ENCODE assay signal across 22 cellular contexts in genomic region chr19:43552616-43553015, GRCh38. TPM values are rescaled to one million over a fixed set of nuclear protein-coding genes. Genes with fewer than 3 reads are reported as not detected.
"Had no signal": no experiment of that assay in that cellular context is flagged by ENCODE, and none has a peak within 500 bp of the region (broad histone marks: within the 10 kb centered on the region; RNA-seq: fewer than 3 reads in every experiment).

No MANE protein-coding gene starts in this region.

- H3K4me3 ChIP-seq: lower lobe of right lung, prostate gland, thoracic aorta, vagina had no signal

- H3K4me3 Mint-ChIP-seq: activated CD8-positive, alpha-beta T cell treated with anti-CD3 and anti-CD28 coated beads, Interleukin-2, amount 10 ng/mL, durations not matched to agents 7 days and 5 days; activated naive CD4-positive, alpha-beta T cell treated with anti-CD3 and anti-CD28 coated beads for 36 hours; naive thymus-derived CD4-positive, alpha-beta T cell; T-helper 2 cell treated with Interferon-gamma antibody and Interleukin-4, amounts not matched to agents 5 μg/mL and 100 μg/mL, for 36 hours; type B pancreatic cell had no signal

- H3K27ac ChIP-seq: lower lobe of right lung, prostate gland, thoracic aorta, vagina, VCaP had no signal

- H3K4me1 ChIP-seq: lower lobe of right lung, prostate gland, vagina had no signal

- DNase-seq: activated CD4-positive, alpha-beta T cell treated with anti-CD3 and anti-CD28 coated beads, Interleukin-2, amount 50 U/mL, for 1 hour; activated CD4-positive, CD25-positive, alpha-beta regulatory T cell treated with anti-CD3 and anti-CD28 coated beads, Interleukin-2, amount 50 U/mL, for 72 hours; activated CD8-positive, alpha-beta T cell treated with anti-CD3 and anti-CD28 coated beads, Interleukin-2, amount 10 ng/mL, durations not matched to agents 7 days and 5 days; activated naive CD4-positive, alpha-beta T cell treated with anti-CD3 and anti-CD28 coated beads for 36 hours; activated T-cell treated with anti-CD3 and anti-CD28 coated beads, Interleukin-2, amount 50 U/mL, for 1 hour; amygdala; cerebellar nuclear complex; foreskin fibroblast; lower lobe of right lung; naive thymus-derived CD4-positive, alpha-beta T cell; stimulated activated CD4-positive, alpha-beta T cell treated with anti-CD3 and anti-CD28 coated beads, Interleukin-4, amount 100 ng/mL, for 1 hour; stimulated activated naive CD4-positive, alpha-beta T cell treated with Interleukin-2 at 50 U/mL for 16 hours had no signal

- H3K9me3 Mint-ChIP-seq: activated naive CD4-positive, alpha-beta T cell treated with anti-CD3 and anti-CD28 coated beads for 36 hours; T-helper 2 cell treated with Interferon-gamma antibody and Interleukin-4, amounts not matched to agents 5 μg/mL and 100 μg/mL, for 36 hours; type B pancreatic cell had no signal

- H3K27ac Mint-ChIP-seq: activated CD8-positive, alpha-beta T cell treated with anti-CD3 and anti-CD28 coated beads, Interleukin-2, amount 10 ng/mL, durations not matched to agents 7 days and 5 days; activated naive CD4-positive, alpha-beta T cell treated with anti-CD3 and anti-CD28 coated beads for 36 hours; T-helper 2 cell treated with Interferon-gamma antibody and Interleukin-4, amounts not matched to agents 5 μg/mL and 100 μg/mL, for 36 hours; type B pancreatic cell had no signal

- H3K27me3 Mint-ChIP-seq: naive thymus-derived CD4-positive, alpha-beta T cell; type B pancreatic cell had no signal

- ATAC-seq: activated CD8-positive, alpha-beta T cell treated with anti-CD3 and anti-CD28 coated beads, Interleukin-2, amount 10 ng/mL, durations not matched to agents 7 days and 5 days; left lobe of liver; lower lobe of right lung; naive thymus-derived CD4-positive, alpha-beta T cell had no signal

- H3K9me3 ChIP-seq: lower lobe of right lung, prostate gland, thoracic aorta, vagina had no signal

- H3K27me3 ChIP-seq: vagina had no signal

RNA-seq across cellular contexts. Expression of gene ZNF575, which starts 19.6 kb away (rescaled TPM):
- total RNA-seq: bronchial epithelial cell, epithelial cell of proximal tubule, kidney epithelial cell had no signal
